ENCODE assay signal across 1 cellular context in the genomic region with DNA sequence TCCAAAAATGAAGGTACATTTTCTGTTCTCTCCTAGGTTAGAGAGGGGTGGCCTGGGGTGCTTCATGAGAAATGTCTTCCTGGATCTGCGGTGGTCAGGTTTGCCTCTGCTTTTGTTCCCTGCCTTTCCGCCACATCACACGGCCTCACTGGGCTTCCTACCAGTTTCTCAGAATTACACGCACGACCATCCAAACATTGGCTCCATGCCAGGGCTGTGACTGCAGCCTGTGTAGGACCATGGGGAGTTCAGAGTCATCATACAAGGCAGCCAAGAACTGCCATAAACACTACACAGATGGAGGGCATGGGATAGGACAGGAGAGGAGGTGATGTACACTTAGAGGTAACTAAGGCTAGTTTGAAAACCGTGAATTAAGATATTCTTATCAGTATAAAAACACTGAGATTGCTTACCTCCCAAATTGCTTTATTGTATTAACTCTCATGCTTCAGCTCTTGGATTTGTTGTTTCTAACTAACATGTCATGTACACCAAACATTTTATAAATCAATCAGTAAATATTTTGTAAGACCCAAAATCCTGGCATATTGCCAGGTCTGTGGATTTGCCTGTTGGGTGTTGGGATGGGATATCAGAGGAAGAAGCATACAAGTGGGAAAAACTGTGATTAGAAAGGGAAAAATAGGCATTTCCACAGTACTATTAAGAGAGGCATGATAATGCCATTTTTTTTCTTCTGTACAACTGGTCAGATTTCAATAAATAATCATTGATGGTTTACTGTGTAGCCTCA.
TF ChIP-seq lines count a peak whose summit lies in the region.

No MANE protein-coding gene starts in this region.

TF ChIP-seq in IMR-90, 13 proteins besides CTCF, POLR2A, EP300 and RAD21:
- TF ChIP-seq MAZ (IDR thresholded peaks at IDR 0.05; ENCODE audit: borderline replicate concordance, low read depth, low read length) (no peak), RCOR1 (IDR thresholded peaks at IDR 0.05; ENCODE audit: insufficient replicate concordance, low read length) (no peak), FOS (IDR thresholded peaks at IDR 0.05; ENCODE audit: low read depth, low read length) (0 out of 2 replicates have a peak, but pooled peaks have one; percentile 6)
